8 cellular contexts compared by ENCODE assay signal in genomic region chr6:108260809-108261569, GRCh38. TPM values are rescaled to one million over a fixed set of nuclear protein-coding genes. Genes with fewer than 3 reads are reported as not detected.
DNase-seq lines count a peak whose midpoint lies in the region; ATAC-seq and TF ChIP-seq lines count a peak whose summit lies in the region.

SNX3 (minus strand) TSS chr6:108261040; CDS start chr6:108260921, 119 bp downstream.

- no peaks in the 10 kb centered on the region for H3K27me3 ChIP-seq in Panc1 (ENCODE audit: control insufficient read depth, insufficient read depth, low read length)
- no peaks in the 10 kb centered on the region for H3K27me3 ChIP-seq in mucosa of stomach (ENCODE audit: control insufficient read depth, insufficient read depth, low read length)

- H3K27ac ChIP-seq in Panc1 (ENCODE audit: low read length) = peak within 1 kb of the TSS; percentile 99

- intact Hi-C loops in Panc1 (cut with micrococcal nuclease; ENCODE audit: unreplicated experiment) = no loop called here

- H3K4me1 ChIP-seq in Panc1 (ENCODE audit: control insufficient read depth, insufficient read depth, low read length) = no peaks in the 10 kb centered on the region; the same call in 1 of the 2 replicates
- H3K4me1 ChIP-seq in mucosa of stomach (ENCODE audit: control insufficient read depth, insufficient read depth, low read length) = peaks cover 7% of the 10 kb centered on the region

- H3K4me3 Mint-ChIP-seq in activated T-cell treated with anti-CD3 and anti-CD28 coated beads, Interleukin-2, amount 50 U/mL, for 4 hours = peak within 1 kb of the TSS; percentile 90

- peak within 1 kb of the TSS; percentile 87 for H3K4me3 ChIP-seq in Jurkat, Clone E6-1 (ENCODE audit: low read length)
- H3K4me3 ChIP-seq in Panc1 (ENCODE audit: low read depth in 2 of 2, low read length in 2 of 2) = peak within 1 kb of the TSS; percentile 88 to 99
- peak within 1 kb of the TSS; percentile 92 for H3K4me3 ChIP-seq in mucosa of stomach (ENCODE audit: low read length)

- peak within 1 kb of the TSS; percentile 97 for H3K9ac ChIP-seq in mucosa of stomach (ENCODE audit: low read length)

- DNase-seq in DMS79 (lab: John Stamatoyannopoulos, UW) = peak; percentile 87
- peak; percentile 88 for DNase-seq in Jurkat, Clone E6-1 (ENCODE audit: low read depth, low spot score)
- peak; percentile 90 for DNase-seq in Panc1 (ENCODE audit: low read depth, low spot score)
- peak; percentile 77 for DNase-seq in activated T-cell treated with anti-CD3 and anti-CD28 coated beads, Interleukin-2, amount 50 U/mL, for 4 hours
- peak; percentile 97 to 98 for DNase-seq in erythroblast (lab: John Stamatoyannopoulos, UW)
- peak; percentile 73 to 75 for DNase-seq in stimulated activated CD8-positive, alpha-beta memory T cell treated with anti-CD3 and anti-CD28 coated beads, Interleukin-7, amount 100 ng/mL, for 1 hour (ENCODE audit: low read depth in 2 of 2)

- no peaks in the 10 kb centered on the region for H3K9me3 Mint-ChIP-seq in activated T-cell treated with anti-CD3 and anti-CD28 coated beads, Interleukin-2, amount 50 U/mL, for 4 hours

- no peak for TF ChIP-seq CTCF in Panc1 (IDR thresholded peaks at IDR 0.05)

- ATAC-seq in GM21619 (IDR thresholded peaks at IDR 0.05; ENCODE audit: unreplicated experiment) = peak; percentile 83
- peak; percentile 99 for ATAC-seq in Panc1
- peak; percentile 90 to 92 for ATAC-seq in activated T-cell treated with anti-CD3 and anti-CD28 coated beads, Interleukin-2, amount 50 U/mL, for 4 hours

- H3K36me3 ChIP-seq in Panc1 (ENCODE audit: control insufficient read depth, insufficient read depth, low read length) = peaks cover 6% of the 10 kb centered on the region
- no peaks in the 10 kb centered on the region for H3K36me3 ChIP-seq in mucosa of stomach (ENCODE audit: control insufficient read depth, insufficient read depth, low read length)

- POLR2A ChIA-PET in Panc1 (lab: Charles Lee) = interaction anchor here (0.7 to 1.4 kb wide), 2 partner anchors 33 to 156 kb away, joined by 3 to 5 read pairs; no protein-coding TSS in a partner anchor

- H3K9me3 ChIP-seq in Panc1 (ENCODE audit: control insufficient read depth, insufficient read depth, low read depth, low read length) (no peaks in the 10 kb centered on the region), mucosa of stomach (ENCODE audit: control insufficient read depth, low read length) (no peaks in the 10 kb centered on the region)

- H3K4me1 Mint-ChIP-seq in activated T-cell treated with anti-CD3 and anti-CD28 coated beads, Interleukin-2, amount 50 U/mL, for 4 hours (ENCODE audit: low read depth) = peaks cover 27% of the 10 kb centered on the region

- in situ Hi-C loops in Panc1 (cut with HindIII; ENCODE audit: low pct_unique_long_range_greater_than_20kb, low sequenced_read_pairs) = no loop called here

- peaks cover 4% of the 10 kb centered on the region for H3K36me3 Mint-ChIP-seq in activated T-cell treated with anti-CD3 and anti-CD28 coated beads, Interleukin-2, amount 50 U/mL, for 4 hours (ENCODE audit: insufficient read depth)

- TF ChIP-seq POLR2A in erythroblast (IDR thresholded peaks at IDR 0.05; ENCODE audit: low read length) = peak; percentile 94

- BruUV-seq in Panc1 (replicated peaks; lab: Mats Ljungman, UMichigan) = TSS peak; percentile 99

- H3K27me3 Mint-ChIP-seq in activated T-cell treated with anti-CD3 and anti-CD28 coated beads, Interleukin-2, amount 50 U/mL, for 4 hours (ENCODE audit: low read depth) = no peaks in the 10 kb centered on the region

- CTCF ChIA-PET in Panc1 (lab: Charles Lee) = interaction anchor here (1.4 kb wide), 1 partner anchor 231 kb away, joined by 6 read pairs; no protein-coding TSS in a partner anchor

RNA-seq across cellular contexts. Expression of gene SNX3, which starts in this region (rescaled TPM):
- polyA plus RNA-seq in Jurkat, Clone E6-1 (2012; ENCODE audit: insufficient read depth, insufficient read length) = 134 TPM
- total RNA-seq in Panc1 (2021; ENCODE audit: unreplicated experiment) = 223 TPM
- polyA plus RNA-seq in Panc1 (2012; ENCODE audit: insufficient read length) = 276 TPM
- total RNA-seq in activated T-cell treated with anti-CD3 and anti-CD28 coated beads, Interleukin-2, amount 50 U/mL, for 4 hours = 10 to 100 TPM; 69.8 to 70.9 (median 70.8) TPM

Comparison
In these comparisons a context has a peak if more than half of its experiments do, and no peak if none do; other contexts are left out.
1. Peak in every context shown above with its lines: DNase-seq, ATAC-seq, H3K4me3 ChIP-seq and H3K27ac ChIP-seq.